In the genomic region with DNA sequence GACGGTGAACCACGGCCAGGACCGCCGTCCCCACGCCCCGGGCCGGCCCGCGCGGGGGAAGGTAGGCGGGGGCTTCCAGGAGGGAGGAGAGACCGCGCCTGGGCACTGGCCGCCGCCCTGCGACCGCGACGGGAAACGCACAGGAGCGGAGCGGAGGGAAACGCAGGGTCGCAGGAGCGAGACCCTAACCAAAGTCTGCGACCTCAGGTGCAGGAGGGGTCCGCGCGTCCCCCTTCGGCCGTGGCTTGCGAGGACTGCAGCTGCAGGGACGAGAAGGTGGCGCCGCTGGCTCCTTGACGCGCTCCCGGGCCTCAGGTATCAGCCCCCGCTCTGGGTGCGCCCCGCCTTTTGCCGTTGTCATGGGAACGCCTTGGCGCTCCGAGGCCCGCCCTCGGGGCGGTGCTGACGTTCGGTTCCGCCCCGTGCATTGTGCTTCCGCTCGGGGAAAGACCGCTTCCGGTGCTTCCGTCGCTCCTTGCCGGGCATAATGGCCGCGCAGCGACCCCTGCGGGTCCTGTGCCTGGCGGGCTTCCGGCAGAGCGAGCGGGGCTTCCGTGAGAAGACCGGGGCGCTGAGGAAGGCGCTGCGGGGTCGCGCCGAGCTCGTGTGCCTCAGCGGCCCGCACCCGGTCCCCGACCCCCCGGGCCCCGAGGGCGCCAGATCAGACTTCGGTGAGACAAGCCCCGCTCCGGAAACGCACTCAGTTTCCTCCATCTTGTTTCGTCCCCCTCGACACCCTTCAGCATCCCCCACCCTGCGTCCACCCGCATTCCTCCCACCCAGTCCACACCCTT, we compare ENCODE assay signal across 1 cellular context.
TF ChIP-seq lines count a peak whose summit lies in the region.

OVCA2 (plus strand) TSS at position 462 of the 794 bp plus-strand sequence; CDS start at position 488, 26 bp downstream.

TF ChIP-seq in HepG2, 621 proteins besides CTCF, POLR2A, EP300 and RAD21 (continued from another document and continues in another):
- TF ChIP-seq ATF6 (CRISPR knock-in tag; conservative IDR thresholded peaks at IDR 0.05) (peak; percentile 64; the same call in 1 of the 2 replicates), ZNF768 (CRISPR knock-in tag; IDR thresholded peaks at IDR 0.05) (peak; percentile 76), ZNF704 (CRISPR knock-in tag; IDR thresholded peaks at IDR 0.05; ENCODE audit: borderline replicate concordance) (peak; percentile 59; the same call in 1 of the 2 replicates), ZNF878 (CRISPR knock-in tag; IDR thresholded peaks at IDR 0.05) (no peak), NFKBIZ (CRISPR knock-in tag; IDR thresholded peaks at IDR 0.05) (0 out of 2 replicates have a peak, but pooled peaks have one; percentile 75), TFDP1 (CRISPR knock-in tag; IDR thresholded peaks at IDR 0.05; ENCODE audit: borderline replicate concordance) (peak; percentile 54; the same call in 1 of the 2 replicates), AHR (CRISPR knock-in tag; IDR thresholded peaks at IDR 0.05) (peak; percentile 59; the same call in 1 of the 2 replicates), ARNT (IDR thresholded peaks at IDR 0.05) (no peak), RXRA (CRISPR knock-in tag; IDR thresholded peaks at IDR 0.05) (peak; percentile 63), ETV5 (CRISPR knock-in tag; IDR thresholded peaks at IDR 0.05; ENCODE audit: borderline replicate concordance) (peak; percentile 94), PBX3 (CRISPR knock-in tag; IDR thresholded peaks at IDR 0.05; ENCODE audit: borderline replicate concordance) (no peak), SNAI1 (CRISPR knock-in tag; IDR thresholded peaks at IDR 0.05; ENCODE audit: borderline replicate concordance) (no peak), ZFP91 (CRISPR knock-in tag; IDR thresholded peaks at IDR 0.05; ENCODE audit: borderline replicate concordance) (peak; percentile 57; the same call in 1 of the 2 replicates), ZZZ3 (CRISPR knock-in tag; IDR thresholded peaks at IDR 0.05; ENCODE audit: borderline replicate concordance) (peak; percentile 78; the same call in 1 of the 2 replicates), NFATC3 (CRISPR knock-in tag; IDR thresholded peaks at IDR 0.05) (no peak), ZNF33B (CRISPR knock-in tag; IDR thresholded peaks at IDR 0.05) (no peak), ZNF510 (CRISPR knock-in tag; IDR thresholded peaks at IDR 0.05; ENCODE audit: low read depth) (0 out of 2 replicates have a peak, but pooled peaks have one; percentile 74), ZNF20 (CRISPR knock-in tag; IDR thresholded peaks at IDR 0.05) (no peak), ZNF546 (CRISPR knock-in tag; conservative IDR thresholded peaks at IDR 0.05) (peak; percentile 45; the same call in 1 of the 2 replicates), TFDP2 (CRISPR knock-in tag; IDR thresholded peaks at IDR 0.05) (peak; percentile 71), MXD4 (CRISPR knock-in tag; IDR thresholded peaks at IDR 0.05) (no peak), KDM2A (CRISPR knock-in tag; IDR thresholded peaks at IDR 0.05; ENCODE audit: borderline replicate concordance, low read depth) (peak; percentile 99), TSC22D2 (CRISPR knock-in tag; IDR thresholded peaks at IDR 0.05; ENCODE audit: borderline replicate concordance) (peak; percentile 55; the same call in 1 of the 2 replicates), SAFB2 (CRISPR knock-in tag; IDR thresholded peaks at IDR 0.05; ENCODE audit: borderline replicate concordance, low read depth) (peak; percentile 89), ZNF580 (CRISPR knock-in tag; IDR thresholded peaks at IDR 0.05; ENCODE audit: borderline replicate concordance, low read depth) (peak; percentile 73; the same call in 1 of the 2 replicates), TARDBP (CRISPR knock-in tag; IDR thresholded peaks at IDR 0.05) (peak; percentile 54; the same call in 1 of the 2 replicates), GABPA (IDR thresholded peaks at IDR 0.05; ENCODE audit: low read depth, low read length) (peak; percentile 99), GABPA (CRISPR knock-in tag; IDR thresholded peaks at IDR 0.05; ENCODE audit: low read depth) (peak; percentile 94)
- TF ChIP-seq, protein P1, sequence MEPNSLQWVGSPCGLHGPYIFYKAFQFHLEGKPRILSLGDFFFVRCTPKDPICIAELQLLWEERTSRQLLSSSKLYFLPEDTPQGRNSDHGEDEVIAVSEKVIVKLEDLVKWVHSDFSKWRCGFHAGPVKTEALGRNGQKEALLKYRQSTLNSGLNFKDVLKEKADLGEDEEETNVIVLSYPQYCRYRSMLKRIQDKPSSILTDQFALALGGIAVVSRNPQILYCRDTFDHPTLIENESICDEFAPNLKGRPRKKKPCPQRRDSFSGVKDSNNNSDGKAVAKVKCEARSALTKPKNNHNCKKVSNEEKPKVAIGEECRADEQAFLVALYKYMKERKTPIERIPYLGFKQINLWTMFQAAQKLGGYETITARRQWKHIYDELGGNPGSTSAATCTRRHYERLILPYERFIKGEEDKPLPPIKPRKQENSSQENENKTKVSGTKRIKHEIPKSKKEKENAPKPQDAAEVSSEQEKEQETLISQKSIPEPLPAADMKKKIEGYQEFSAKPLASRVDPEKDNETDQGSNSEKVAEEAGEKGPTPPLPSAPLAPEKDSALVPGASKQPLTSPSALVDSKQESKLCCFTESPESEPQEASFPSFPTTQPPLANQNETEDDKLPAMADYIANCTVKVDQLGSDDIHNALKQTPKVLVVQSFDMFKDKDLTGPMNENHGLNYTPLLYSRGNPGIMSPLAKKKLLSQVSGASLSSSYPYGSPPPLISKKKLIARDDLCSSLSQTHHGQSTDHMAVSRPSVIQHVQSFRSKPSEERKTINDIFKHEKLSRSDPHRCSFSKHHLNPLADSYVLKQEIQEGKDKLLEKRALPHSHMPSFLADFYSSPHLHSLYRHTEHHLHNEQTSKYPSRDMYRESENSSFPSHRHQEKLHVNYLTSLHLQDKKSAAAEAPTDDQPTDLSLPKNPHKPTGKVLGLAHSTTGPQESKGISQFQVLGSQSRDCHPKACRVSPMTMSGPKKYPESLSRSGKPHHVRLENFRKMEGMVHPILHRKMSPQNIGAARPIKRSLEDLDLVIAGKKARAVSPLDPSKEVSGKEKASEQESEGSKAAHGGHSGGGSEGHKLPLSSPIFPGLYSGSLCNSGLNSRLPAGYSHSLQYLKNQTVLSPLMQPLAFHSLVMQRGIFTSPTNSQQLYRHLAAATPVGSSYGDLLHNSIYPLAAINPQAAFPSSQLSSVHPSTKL (CRISPR knock-in tag; IDR thresholded peaks at IDR 0.05) = peak; percentile 45; the same call in 1 of the 2 replicates
- TF ChIP-seq, protein P2, sequence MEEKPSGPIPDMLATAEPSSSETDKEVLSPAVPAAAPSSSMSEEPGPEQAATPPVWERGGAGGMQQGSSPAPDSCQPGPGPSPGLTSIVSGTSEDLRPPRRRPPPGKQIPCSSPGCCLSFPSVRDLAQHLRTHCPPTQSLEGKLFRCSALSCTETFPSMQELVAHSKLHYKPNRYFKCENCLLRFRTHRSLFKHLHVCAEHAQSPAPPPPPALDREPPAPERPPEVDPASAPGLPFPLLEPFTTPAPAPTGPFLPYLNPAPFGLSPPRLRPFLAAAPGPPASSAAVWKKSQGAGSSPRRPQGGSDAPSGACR (CRISPR knock-in tag; IDR thresholded peaks at IDR 0.05) = peak; percentile 75; the same call in 1 of the 2 replicates
- TF ChIP-seq, protein P3, sequence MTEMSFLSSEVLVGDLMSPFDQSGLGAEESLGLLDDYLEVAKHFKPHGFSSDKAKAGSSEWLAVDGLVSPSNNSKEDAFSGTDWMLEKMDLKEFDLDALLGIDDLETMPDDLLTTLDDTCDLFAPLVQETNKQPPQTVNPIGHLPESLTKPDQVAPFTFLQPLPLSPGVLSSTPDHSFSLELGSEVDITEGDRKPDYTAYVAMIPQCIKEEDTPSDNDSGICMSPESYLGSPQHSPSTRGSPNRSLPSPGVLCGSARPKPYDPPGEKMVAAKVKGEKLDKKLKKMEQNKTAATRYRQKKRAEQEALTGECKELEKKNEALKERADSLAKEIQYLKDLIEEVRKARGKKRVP (CRISPR knock-in tag; IDR thresholded peaks at IDR 0.05) = no peak
